8 cellular contexts compared by ENCODE assay signal in genomic region chr6:7389162-7389450, GRCh38. TPM values are rescaled to one million over a fixed set of nuclear protein-coding genes. Genes with fewer than 3 reads are reported as not detected.
DNase-seq lines count a peak whose midpoint lies in the region; ATAC-seq and TF ChIP-seq lines count a peak whose summit lies in the region.

No MANE protein-coding gene starts in this region.

- H3K9ac ChIP-seq in mucosa of rectum (ENCODE audit: low read depth in 1 of 2, low read length in 2 of 2), result peak overlapping the region; percentile 87 to 97

- ATAC-seq in GM19467 (IDR thresholded peaks at IDR 0.05; ENCODE audit: unreplicated experiment), result no peak
- no peak for ATAC-seq in GM19452 (IDR thresholded peaks at IDR 0.05; ENCODE audit: unreplicated experiment)
- ATAC-seq in GM19397 (IDR thresholded peaks at IDR 0.05; ENCODE audit: unreplicated experiment), result no peak

- TF ChIP-seq CTCF in GM06990 (IDR thresholded peaks at IDR 0.05; ENCODE audit: insufficient read depth, low read length, poor library complexity, severe bottlenecking) (no peak), dorsolateral prefrontal cortex (IDR thresholded peaks at IDR 0.05 in 54 of 56, conservative IDR thresholded peaks at IDR 0.05 in 2 of 56; ENCODE audit: low read depth in 1 of 56, partially characterized antibody in 56 of 56) (no peak)

- peak overlapping the region; percentile 71 for H3K4me3 ChIP-seq in GM06990 (replicated peaks; ENCODE audit: low read depth, low read length)
- peak overlapping the region; percentile 43 to 99 (median 87) for H3K4me3 ChIP-seq in dorsolateral prefrontal cortex
- H3K4me3 ChIP-seq in mucosa of rectum (ENCODE audit: low read length in 2 of 2), result peak overlapping the region; percentile 96 to 97

- no peaks in the 10 kb centered on the region for H3K9me3 ChIP-seq in mucosa of rectum (ENCODE audit: control insufficient read depth in 2 of 2, low read length in 2 of 2)

- no peaks in the 10 kb centered on the region; the same call in 1 of the 2 replicates for H3K36me3 ChIP-seq in GM06990 (ENCODE audit: control insufficient read depth, insufficient read depth, low read length)
- H3K36me3 ChIP-seq in mucosa of rectum (ENCODE audit: control insufficient read depth in 2 of 2, insufficient read depth in 2 of 2, low read length in 2 of 2), result peaks cover 4 to 12% of the 10 kb centered on the region in 2 donors

- H3K4me1 ChIP-seq in mucosa of rectum (ENCODE audit: control insufficient read depth in 2 of 2, insufficient read depth in 2 of 2, low read length in 2 of 2), result peaks cover 11 to 18% of the 10 kb centered on the region in 2 donors

- H3K27ac ChIP-seq in dorsolateral prefrontal cortex (peak overlapping the region in 58 of 59 donors; percentile 44 to 96 (median 84)), mucosa of rectum (ENCODE audit: low read depth in 2 of 2, low read length in 2 of 2) (peak overlapping the region; percentile 97 to 99)

- H3K27me3 ChIP-seq in GM06990 (replicated peaks; ENCODE audit: control insufficient read depth, insufficient read depth, low read length) (no peaks in the 10 kb centered on the region; the same call in 1 of the 2 replicates), dorsolateral prefrontal cortex (no peaks in the 10 kb centered on the region), mucosa of rectum (ENCODE audit: control insufficient read depth in 2 of 2, insufficient read depth in 2 of 2, low read length in 2 of 2) (no peaks in the 10 kb centered on the region)

- intact Hi-C loops in dorsolateral prefrontal cortex (cut with DNase I), result loop anchor here (1.0 kb wide), 1 partner anchor 76 kb away; the partner anchor contains the start of gene SSR1 (in 2 of the 2)

- DNase-seq in GM06990 (ENCODE audit: extremely low read depth, insufficient read length) (no peak), NCI-H128 (lab: John Stamatoyannopoulos, UW; ENCODE audit: unreplicated experiment) (peak; percentile 32), dorsolateral prefrontal cortex (no peak), Ammon's horn (ENCODE audit: low spot score) (no peak)

RNA-seq across cellular contexts. Expression of gene CAGE1, which starts 0.4 kb away (rescaled TPM):
- total RNA-seq in dorsolateral prefrontal cortex, result under 1 TPM in 21 of 120 experiments, not detected in 99; 0.14 to 0.63 (median 0.23) TPM

RNA-seq across cellular contexts. Expression of gene RIOK1, which starts 0.5 kb away (rescaled TPM):
- 10 to 100 TPM in 87 of 120 experiments, 1 to 10 TPM in 33; 5.9 to 18.7 (median 11.8) TPM for total RNA-seq in dorsolateral prefrontal cortex
